ENCODE assay signal across 11 cellular contexts in genomic region chr18:48847807-48848486, GRCh38.
A peak's percentile ranks its signal among the peaks of the same experiment; 100 is the strongest.
DNase-seq lines count a peak whose midpoint lies in the region; ATAC-seq and TF ChIP-seq lines count a peak whose summit lies in the region.
"Had no signal": no experiment of that assay in that cellular context is flagged by ENCODE, and none has a peak within 500 bp of the region (broad histone marks: within the 10 kb centered on the region; RNA-seq: fewer than 3 reads in every experiment).

No MANE protein-coding gene starts in this region.

- H3K27ac ChIP-seq in DND-41 (ENCODE audit: low read length) (no peak overlapping the region), Panc1 (ENCODE audit: low read length) (0 out of 2 replicates have a peak overlapping the region, but pooled peaks have one; percentile 3), endodermal cell (ENCODE audit: low read depth, low read length) (peak overlapping the region; percentile 18), uterus (peak overlapping the region in 1 of 2 donors; percentile 51)

- H3K4me3 Mint-ChIP-seq in endodermal cell (no peak overlapping the region), osteocyte (ENCODE audit: unreplicated experiment) (no peak overlapping the region)

- peak; percentile 32; the same call in 1 of the 3 replicates for ATAC-seq in DND-41 (ENCODE audit: insufficient read depth, low read depth)
- ATAC-seq in Panc1: 0 out of 2 replicates have a peak, but pooled peaks have one; percentile 20
- no peak for ATAC-seq in GM19324 (IDR thresholded peaks at IDR 0.05; ENCODE audit: low FRiP score, unreplicated experiment)

- H3K79me2 ChIP-seq in DND-41 (ENCODE audit: insufficient read depth, low read length): no peaks in the 10 kb centered on the region

- H3K27me3 Mint-ChIP-seq in endodermal cell (ENCODE audit: insufficient read depth) (no peaks in the 10 kb centered on the region), osteocyte (ENCODE audit: unreplicated experiment) (no peaks in the 10 kb centered on the region)

- no peak overlapping the region for H3K27ac Mint-ChIP-seq in endodermal cell
- H3K27ac Mint-ChIP-seq in osteocyte (ENCODE audit: unreplicated experiment): peak overlapping the region; percentile 88

- in situ Hi-C loops in Panc1 (cut with HindIII; ENCODE audit: low pct_unique_long_range_greater_than_20kb, low sequenced_read_pairs): no loop called here

- peaks cover 46% of the 10 kb centered on the region for H3K4me1 Mint-ChIP-seq in endodermal cell
- H3K4me1 Mint-ChIP-seq in osteocyte (ENCODE audit: unreplicated experiment): peaks cover 84% of the 10 kb centered on the region

- H3K9me3 Mint-ChIP-seq in endodermal cell (no peaks in the 10 kb centered on the region), osteocyte (ENCODE audit: unreplicated experiment) (no peaks in the 10 kb centered on the region)

- no peak overlapping the region for H3K4me2 ChIP-seq in DND-41 (ENCODE audit: insufficient read depth, low read length)

- H3K36me3 ChIP-seq in DND-41 (ENCODE audit: insufficient read depth, low read length) (no peaks in the 10 kb centered on the region), Panc1 (ENCODE audit: control insufficient read depth, insufficient read depth, low read length) (no peaks in the 10 kb centered on the region), endodermal cell (ENCODE audit: control insufficient read depth, insufficient read depth, low read length) (no peaks in the 10 kb centered on the region), uterus (no peaks in the 10 kb centered on the region)

- DNase-seq in DND-41 (no peak), Panc1 (ENCODE audit: low read depth, low spot score) (no peak), endodermal cell (no peak), osteocyte (ENCODE audit: extremely low spot score, unreplicated experiment) (no peak), uterus (no peak), cortex of kidney (lab: John Stamatoyannopoulos, UW) (no peak)
- no peak for DNase-seq in stimulated activated CD4-positive, alpha-beta T cell treated with anti-CD3 and anti-CD28 coated beads, Interleukin-2, amount 100 ng/mL, for 48 hours
- DNase-seq: activated naive CD4-positive, alpha-beta T cell; KG1; NCI-H146 had no signal

- no peaks in the 10 kb centered on the region for H4K20me1 ChIP-seq in DND-41 (ENCODE audit: insufficient read depth, low read length)

- H3K9me3 ChIP-seq in DND-41 (ENCODE audit: insufficient read depth, low read length, severe bottlenecking): no peaks in the 10 kb centered on the region
- no peaks in the 10 kb centered on the region for H3K9me3 ChIP-seq in Panc1 (ENCODE audit: control insufficient read depth, insufficient read depth, low read depth, low read length)
- H3K9me3 ChIP-seq in endodermal cell (ENCODE audit: control insufficient read depth, low read length): no peaks in the 10 kb centered on the region
- H3K9me3 ChIP-seq in uterus: no peaks in the 10 kb centered on the region

- CTCF ChIA-PET in Panc1 (lab: Charles Lee): no interaction called here

- no peak overlapping the region for H3K9ac ChIP-seq in DND-41 (ENCODE audit: low read depth, low read length)
- no peak overlapping the region for H3K9ac ChIP-seq in endodermal cell (ENCODE audit: extremely low read depth, low read length, poor library complexity, severe bottlenecking)

- TF ChIP-seq POLR2A in uterus (IDR thresholded peaks at IDR 0.05): no peak

- 91 to 93% methylated on average over 4 to 11 of the region's 11 CpGs for WGBS in endodermal cell (ENCODE audit: insufficient coverage in 1 of 2, insufficient read length in 1 of 2), 2 experiments

- intact Hi-C loops in Panc1 (cut with micrococcal nuclease; ENCODE audit: unreplicated experiment) (no loop called here), uterus (cut with DNase I; ENCODE audit: low total_unique reads) (no loop called here)

- POLR2A ChIA-PET in Panc1 (lab: Charles Lee): interaction anchor here (0.6 kb wide), 1 partner anchor 553 kb away, joined by 11 read pairs; no protein-coding TSS in a partner anchor

- BruUV-seq in Panc1 (replicated peaks; lab: Mats Ljungman, UMichigan): no TSS peak

- H2AFZ ChIP-seq in DND-41 (ENCODE audit: low read depth, low read length): no peak overlapping the region

- H3K4me3 ChIP-seq in DND-41 (ENCODE audit: low read depth in 1 of 2, low read length in 2 of 2): no peak overlapping the region
- H3K4me3 ChIP-seq in Panc1 (ENCODE audit: low read depth in 2 of 2, low read length in 2 of 2): no peak overlapping the region
- H3K4me3 ChIP-seq in endodermal cell (ENCODE audit: low read length): no peak overlapping the region
- no peak overlapping the region for H3K4me3 ChIP-seq in uterus

- peaks cover 12% of the 10 kb centered on the region for H3K4me1 ChIP-seq in DND-41 (ENCODE audit: insufficient read depth, low read length)
- H3K4me1 ChIP-seq in Panc1 (ENCODE audit: control insufficient read depth, insufficient read depth, low read length): peaks cover 14% of the 10 kb centered on the region
- peaks cover 21% of the 10 kb centered on the region for H3K4me1 ChIP-seq in endodermal cell (ENCODE audit: control insufficient read depth, insufficient read depth, low read length)
- peaks cover 0 to 22% of the 10 kb centered on the region in 2 donors for H3K4me1 ChIP-seq in uterus

- H3K36me3 Mint-ChIP-seq in endodermal cell (ENCODE audit: low read depth) (no peaks in the 10 kb centered on the region), osteocyte (ENCODE audit: unreplicated experiment) (peaks cover 31% of the 10 kb centered on the region)

- TF ChIP-seq CTCF in DND-41 (IDR thresholded peaks at IDR 0.05; ENCODE audit: borderline replicate concordance, extremely low read depth, low read length, poor library complexity, severe bottlenecking) (no peak), Panc1 (IDR thresholded peaks at IDR 0.05) (no peak), endodermal cell (conservative IDR thresholded peaks at IDR 0.05) (no peak), osteocyte (IDR thresholded peaks at IDR 0.05) (no peak), uterus (IDR thresholded peaks at IDR 0.05) (no peak)

- H3K27me3 ChIP-seq in DND-41 (ENCODE audit: insufficient read depth, low read length, poor library complexity): no peaks in the 10 kb centered on the region
- no peaks in the 10 kb centered on the region for H3K27me3 ChIP-seq in Panc1 (ENCODE audit: control insufficient read depth, insufficient read depth, low read length)
- H3K27me3 ChIP-seq in endodermal cell (ENCODE audit: control insufficient read depth, insufficient read depth, low read length, poor library complexity, severe bottlenecking): no peaks in the 10 kb centered on the region
- H3K27me3 ChIP-seq in uterus: no peaks in the 10 kb centered on the region
